ENCODE assay signal across 1 cellular context in the genomic region with DNA sequence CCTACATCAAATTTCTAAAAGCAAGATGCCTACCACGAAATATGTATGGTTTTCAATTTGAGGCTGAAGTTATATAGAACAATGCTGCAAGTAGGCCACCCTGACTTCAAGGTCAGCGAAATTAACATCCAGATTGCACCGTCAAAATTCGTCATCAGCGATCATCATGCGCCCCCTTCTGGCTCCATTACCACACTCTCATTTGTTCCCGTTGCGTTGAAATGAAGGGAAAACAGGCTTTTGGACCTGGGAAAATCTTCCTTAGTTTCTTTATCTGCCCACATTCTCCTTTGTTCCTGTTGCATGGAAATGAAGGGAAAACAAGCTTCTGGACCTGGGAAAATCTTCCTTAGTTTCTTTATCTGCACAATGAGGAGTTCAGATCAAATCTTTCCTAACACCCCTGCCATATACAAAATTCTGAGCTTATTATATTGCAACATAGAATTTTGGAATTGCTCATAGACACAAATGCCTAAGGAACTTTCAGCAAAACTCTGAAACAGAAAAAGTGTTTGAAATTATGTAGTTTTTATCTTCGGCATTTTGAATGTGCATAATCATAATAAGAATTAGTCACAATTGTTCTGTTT.
TF ChIP-seq lines count a peak whose summit lies in the region.

No MANE protein-coding gene starts in this region.

TF ChIP-seq in K562, 482 proteins besides CTCF, POLR2A, EP300 and RAD21 (continued from another document):
- TF ChIP-seq, protein P1, sequence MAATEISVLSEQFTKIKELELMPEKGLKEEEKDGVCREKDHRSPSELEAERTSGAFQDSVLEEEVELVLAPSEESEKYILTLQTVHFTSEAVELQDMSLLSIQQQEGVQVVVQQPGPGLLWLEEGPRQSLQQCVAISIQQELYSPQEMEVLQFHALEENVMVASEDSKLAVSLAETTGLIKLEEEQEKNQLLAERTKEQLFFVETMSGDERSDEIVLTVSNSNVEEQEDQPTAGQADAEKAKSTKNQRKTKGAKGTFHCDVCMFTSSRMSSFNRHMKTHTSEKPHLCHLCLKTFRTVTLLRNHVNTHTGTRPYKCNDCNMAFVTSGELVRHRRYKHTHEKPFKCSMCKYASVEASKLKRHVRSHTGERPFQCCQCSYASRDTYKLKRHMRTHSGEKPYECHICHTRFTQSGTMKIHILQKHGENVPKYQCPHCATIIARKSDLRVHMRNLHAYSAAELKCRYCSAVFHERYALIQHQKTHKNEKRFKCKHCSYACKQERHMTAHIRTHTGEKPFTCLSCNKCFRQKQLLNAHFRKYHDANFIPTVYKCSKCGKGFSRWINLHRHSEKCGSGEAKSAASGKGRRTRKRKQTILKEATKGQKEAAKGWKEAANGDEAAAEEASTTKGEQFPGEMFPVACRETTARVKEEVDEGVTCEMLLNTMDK (IDR thresholded peaks at IDR 0.05; ENCODE audit: borderline replicate concordance, insufficient read depth, low read depth, low read length, poor library complexity, severe bottlenecking): peak; percentile 77
- peak; percentile 41 for TF ChIP-seq CEBPB (tag; IDR thresholded peaks at IDR 0.05)
- TF ChIP-seq, protein P2, sequence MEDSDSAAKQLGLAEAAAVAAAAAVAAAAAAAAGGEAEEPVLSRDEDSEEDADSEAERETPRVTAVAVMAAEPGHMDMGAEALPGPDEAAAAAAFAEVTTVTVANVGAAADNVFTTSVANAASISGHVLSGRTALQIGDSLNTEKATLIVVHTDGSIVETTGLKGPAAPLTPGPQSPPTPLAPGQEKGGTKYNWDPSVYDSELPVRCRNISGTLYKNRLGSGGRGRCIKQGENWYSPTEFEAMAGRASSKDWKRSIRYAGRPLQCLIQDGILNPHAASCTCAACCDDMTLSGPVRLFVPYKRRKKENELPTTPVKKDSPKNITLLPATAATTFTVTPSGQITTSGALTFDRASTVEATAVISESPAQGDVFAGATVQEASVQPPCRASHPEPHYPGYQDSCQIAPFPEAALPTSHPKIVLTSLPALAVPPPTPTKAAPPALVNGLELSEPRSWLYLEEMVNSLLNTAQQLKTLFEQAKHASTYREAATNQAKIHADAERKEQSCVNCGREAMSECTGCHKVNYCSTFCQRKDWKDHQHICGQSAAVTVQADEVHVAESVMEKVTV (CRISPR knock-in tag; IDR thresholded peaks at IDR 0.05): peak; percentile 57
- TF ChIP-seq, protein P3, sequence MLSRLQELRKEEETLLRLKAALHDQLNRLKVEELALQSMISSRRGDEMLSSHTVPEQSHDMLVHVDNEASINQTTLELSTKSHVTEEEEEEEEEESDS (CRISPR knock-in tag; IDR thresholded peaks at IDR 0.05): no peak
- TF ChIP-seq GATA2 (CRISPR knock-in tag; IDR thresholded peaks at IDR 0.05): 0 out of 2 replicates have a peak, but pooled peaks have one; percentile 19
- TF ChIP-seq FOXM1 (IDR thresholded peaks at IDR 0.05; ENCODE audit: low read depth): no peak
- no peak for TF ChIP-seq FOXM1 (CRISPR knock-in tag; IDR thresholded peaks at IDR 0.05; ENCODE audit: low read depth)
- TF ChIP-seq STAG1 (CRISPR knock-in tag; IDR thresholded peaks at IDR 0.05; ENCODE audit: borderline replicate concordance): peak; percentile 68; the same call in 1 of the 2 replicates
- TF ChIP-seq CREM (IDR thresholded peaks at IDR 0.05; ENCODE audit: low read depth): peak; percentile 84
- TF ChIP-seq NFE2 (IDR thresholded peaks at IDR 0.05; ENCODE audit: low read depth): no peak
- peak; percentile 83 for TF ChIP-seq SMC3 (conservative IDR thresholded peaks at IDR 0.05; ENCODE audit: insufficient read depth, low read depth, low read length)
